23 cellular contexts compared by ENCODE assay signal in the genomic region with DNA sequence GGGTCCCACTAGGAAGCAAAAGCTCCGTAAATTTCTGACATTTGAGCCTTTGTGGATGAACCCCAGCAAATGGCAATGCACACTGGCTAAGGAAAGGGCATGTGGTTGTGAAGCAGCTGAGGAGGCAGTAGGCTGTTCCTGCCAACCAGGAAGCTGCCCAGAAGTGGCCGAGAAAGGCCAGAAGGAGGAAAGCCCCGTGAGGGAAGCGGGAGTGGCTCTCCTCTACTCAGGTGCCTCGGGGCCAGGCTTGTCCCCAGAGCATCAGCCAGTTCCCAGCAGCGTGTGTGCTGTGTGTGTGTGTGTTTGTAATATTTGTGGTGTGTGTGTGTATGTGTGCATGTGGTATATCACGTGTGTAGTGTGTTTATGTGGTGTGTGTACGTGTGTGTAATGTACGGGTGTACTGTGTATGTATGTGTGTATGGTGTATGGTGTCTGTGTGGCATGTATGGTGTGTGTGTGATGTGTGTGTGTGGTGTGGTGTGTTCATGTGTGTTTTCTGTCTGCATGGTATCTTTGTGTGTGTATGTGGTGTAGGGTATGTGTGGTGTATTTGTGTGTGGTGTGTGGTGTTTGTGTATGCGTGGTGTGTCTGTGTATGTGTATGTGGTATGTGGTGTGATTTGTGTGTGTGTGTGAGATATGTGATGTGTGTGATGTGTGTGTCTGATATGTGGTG.
"Had no signal": no experiment of that assay in that cellular context is flagged by ENCODE, and none has a peak within 500 bp of the region (broad histone marks: within the 10 kb centered on the region; RNA-seq: fewer than 3 reads in every experiment).

No MANE protein-coding gene starts in this region.

- H3K4me1 Mint-ChIP-seq: activated naive CD8-positive, alpha-beta T cell treated with anti-CD3 and anti-CD28 coated beads, Interleukin-2, amount 50 U/mL, for 24 hours; WTC11 had no signal

- ATAC-seq: activated CD8-positive, alpha-beta T cell treated with anti-CD3 and anti-CD28 coated beads, Interleukin-2, amount 10 ng/mL, durations not matched to agents 7 days and 5 days; activated naive CD4-positive, alpha-beta T cell treated with anti-CD3 and anti-CD28 coated beads, Interleukin-2, amount 50 U/mL, for 72 hours; activated naive CD8-positive, alpha-beta T cell treated with anti-CD3 and anti-CD28 coated beads, Interleukin-2, amount 50 U/mL, for 24 hours; body of pancreas; WTC11 had no signal

- H3K36me3 Mint-ChIP-seq: activated naive CD4-positive, alpha-beta T cell treated with anti-CD3 and anti-CD28 coated beads, Interleukin-2, amount 50 U/mL, for 72 hours; WTC11 had no signal

- H3K27ac Mint-ChIP-seq: activated CD8-positive, alpha-beta T cell treated with anti-CD3 and anti-CD28 coated beads, Interleukin-2, amount 10 ng/mL, durations not matched to agents 7 days and 5 days; activated naive CD4-positive, alpha-beta T cell treated with anti-CD3 and anti-CD28 coated beads, Interleukin-2, amount 50 U/mL, for 72 hours; activated naive CD8-positive, alpha-beta T cell treated with anti-CD3 and anti-CD28 coated beads, Interleukin-2, amount 50 U/mL, for 24 hours; T-helper 1 cell treated with Interleukin-12 subunit alpha and Interleukin-12 subunit beta and Interleukin-4 antibody, amounts not matched to agents 30 μg/mL and 1 μg/mL, for 36 hours; WTC11 had no signal

- H3K4me3 Mint-ChIP-seq: activated CD8-positive, alpha-beta T cell treated with anti-CD3 and anti-CD28 coated beads, Interleukin-2, amount 10 ng/mL, durations not matched to agents 7 days and 5 days; activated naive CD8-positive, alpha-beta T cell treated with anti-CD3 and anti-CD28 coated beads, Interleukin-2, amount 50 U/mL, for 24 hours; T-helper 1 cell treated with Interleukin-12 subunit alpha and Interleukin-12 subunit beta and Interleukin-4 antibody, amounts not matched to agents 30 μg/mL and 1 μg/mL, for 36 hours; WTC11 had no signal

- H3K27me3 ChIP-seq: ascending aorta, body of pancreas had no signal

- H3K4me1 ChIP-seq: ascending aorta, body of pancreas had no signal

- H3K4me2 ChIP-seq: PC-9 had no signal

- H3K9me3 ChIP-seq: ascending aorta, body of pancreas had no signal

- DNase-seq: activated CD4-positive, alpha-beta T cell treated with anti-CD3 and anti-CD28 coated beads for 48 hours; activated CD4-positive, alpha-beta T cell treated with anti-CD3 and anti-CD28 coated beads, Interleukin-2, amount 50 U/mL, for 4 hours; activated CD4-positive, CD25-positive, alpha-beta regulatory T cell treated with anti-CD3 and anti-CD28 coated beads, Interleukin-2, amount 50 U/mL, for 72 hours; activated CD8-positive, alpha-beta memory T cell treated with anti-CD3 and anti-CD28 coated beads, Interleukin-2, amount 50 U/mL, for 48 hours; activated CD8-positive, alpha-beta T cell treated with anti-CD3 and anti-CD28 coated beads, Interleukin-2, amount 10 ng/mL, durations not matched to agents 7 days and 5 days; activated naive CD4-positive, alpha-beta T cell; activated naive CD8-positive, alpha-beta T cell treated with anti-CD3 and anti-CD28 coated beads, Interleukin-2, amount 50 U/mL, for 24 hours; activated T-cell treated with anti-CD3 and anti-CD28 coated beads, Interleukin-2, amount 50 U/mL, for 1 hour; amniotic stem cell; body of pancreas; Kasumi-1; NCI-H1105 treated with DMSO at 0.1 percent for 48 hours; NCI-H1436 treated with DMSO at 0.1 percent for 48 hours; NCI-H187; NCI-H2081; NCI-H510A treated with DMSO at 0.1 percent for 48 hours; NCI-H69; PC-9; SHP77 treated with DMSO at 0.1 percent for 48 hours had no signal

- H3K36me3 ChIP-seq: ascending aorta had no signal

- H3K27me3 Mint-ChIP-seq: activated naive CD8-positive, alpha-beta T cell treated with anti-CD3 and anti-CD28 coated beads, Interleukin-2, amount 50 U/mL, for 24 hours had no signal

- H3K27ac ChIP-seq: ascending aorta, body of pancreas, PC-9 had no signal

- H2AFZ ChIP-seq: PC-9 had no signal

- H3K4me3 ChIP-seq: ascending aorta, body of pancreas, PC-9 had no signal

- H3K9me3 Mint-ChIP-seq: activated naive CD4-positive, alpha-beta T cell treated with anti-CD3 and anti-CD28 coated beads, Interleukin-2, amount 50 U/mL, for 72 hours; activated naive CD8-positive, alpha-beta T cell treated with anti-CD3 and anti-CD28 coated beads, Interleukin-2, amount 50 U/mL, for 24 hours; T-helper 1 cell treated with Interleukin-12 subunit alpha and Interleukin-12 subunit beta and Interleukin-4 antibody, amounts not matched to agents 30 μg/mL and 1 μg/mL, for 36 hours; WTC11 had no signal
